ENCODE assay signal across 8 cellular contexts in genomic region chr18:5294618-5295230, GRCh38. TPM values are rescaled to one million over a fixed set of nuclear protein-coding genes. Genes with fewer than 3 reads are reported as not detected.
DNase-seq lines count a peak whose midpoint lies in the region; ATAC-seq and TF ChIP-seq lines count a peak whose summit lies in the region.

No MANE protein-coding gene starts in this region.

- H3K9me3 Mint-ChIP-seq in CD4-positive, alpha-beta memory T cell = peaks cover 0 to 4% (median 0%) of the 10 kb centered on the region in 8 donors

- H3K4me1 ChIP-seq in CD4-positive, alpha-beta memory T cell (ENCODE audit: insufficient read depth, low read length) = peaks cover 28% of the 10 kb centered on the region
- H3K4me1 ChIP-seq in SJCRH30 = no peaks in the 10 kb centered on the region
- peaks cover 13% of the 10 kb centered on the region for H3K4me1 ChIP-seq in upper lobe of right lung

- intact Hi-C loops in CD4-positive, alpha-beta memory T cell (cut with micrococcal nuclease) = no loop called here
- intact Hi-C loops in head of caudate nucleus (cut with DNase I) = loop anchor here (2.0 to 5.0 kb wide), 2 partner anchors 56 to 123 kb away; no protein-coding TSS in a partner anchor
- intact Hi-C loops in upper lobe of right lung (cut with DNase I) = no loop called here

- peaks cover 23 to 54% (median 38%) of the 10 kb centered on the region in 4 donors for H3K4me1 Mint-ChIP-seq in CD4-positive, alpha-beta memory T cell

- ATAC-seq in GM19467 (IDR thresholded peaks at IDR 0.05; ENCODE audit: unreplicated experiment) (peak; percentile 15), upper lobe of right lung (peak; percentile 0)

- TF ChIP-seq CTCF in upper lobe of right lung (IDR thresholded peaks at IDR 0.05) = no peak

- CTCF ChIA-PET in CD4-positive, alpha-beta memory T cell (lab: Charles Lee; ENCODE audit: partially characterized antibody) = interaction anchor here (1.3 to 4.8 kb wide), 6 partner anchors 10 to 112 kb away, joined by 3 to 47 read pairs (median 6); no protein-coding TSS in a partner anchor

- peak overlapping the region; percentile 58 to 79 for H3K4me3 ChIP-seq in CD4-positive, alpha-beta memory T cell (ENCODE audit: low read length in 2 of 2)
- H3K4me3 ChIP-seq in SJCRH30 (peak overlapping the region; percentile 69), upper lobe of right lung (peak overlapping the region; percentile 86)

- peak overlapping the region; percentile 90 to 99 (median 94) for H3K4me3 Mint-ChIP-seq in CD4-positive, alpha-beta memory T cell

- no peaks in the 10 kb centered on the region for H3K27me3 ChIP-seq in CD4-positive, alpha-beta memory T cell (ENCODE audit: insufficient read depth, low read length)
- H3K27me3 ChIP-seq in SJCRH30 (no peaks in the 10 kb centered on the region), upper lobe of right lung (no peaks in the 10 kb centered on the region)

- no peaks in the 10 kb centered on the region for H3K9me3 ChIP-seq in CD4-positive, alpha-beta memory T cell (ENCODE audit: control insufficient read depth in 1 of 2, low read length in 2 of 2)
- H3K9me3 ChIP-seq in SJCRH30 (replicated peaks) = no peaks in the 10 kb centered on the region
- no peaks in the 10 kb centered on the region for H3K9me3 ChIP-seq in upper lobe of right lung

- H3K27ac ChIP-seq in CD4-positive, alpha-beta memory T cell (ENCODE audit: low read depth, low read length) = peak overlapping the region; percentile 81
- peak overlapping the region; percentile 52 for H3K27ac ChIP-seq in SJCRH30
- H3K27ac ChIP-seq in upper lobe of right lung = peak overlapping the region; percentile 99

- H3K27me3 Mint-ChIP-seq in CD4-positive, alpha-beta memory T cell = peaks cover 0 to 3% of the 10 kb centered on the region in 2 donors

- H3K36me3 Mint-ChIP-seq in CD4-positive, alpha-beta memory T cell = peaks cover 14 to 39% of the 10 kb centered on the region in 2 donors

- DNase-seq in CD4-positive, alpha-beta memory T cell = peak; percentile 71 to 79 (median 76)
- DNase-seq in HPDE6-E6E7 (ENCODE audit: extremely low spot score) = peak; percentile 32
- DNase-seq in SJCRH30 = peak; percentile 33 to 58
- DNase-seq in activated naive CD4-positive, alpha-beta T cell (lab: John Stamatoyannopoulos, UW) = peak; percentile 22 to 59 (median 36)
- peak in 41 of 42 donors; percentile 29 to 78 (median 54) for DNase-seq in head of caudate nucleus
- peak; percentile 63 for DNase-seq in pons (ENCODE audit: low spot score)
- DNase-seq in upper lobe of right lung = peak; percentile 86

- peak overlapping the region; percentile 96 to 100 (median 98) for H3K27ac Mint-ChIP-seq in CD4-positive, alpha-beta memory T cell

- peaks cover 17% of the 10 kb centered on the region for H3K36me3 ChIP-seq in CD4-positive, alpha-beta memory T cell (ENCODE audit: insufficient read depth, low read length)
- H3K36me3 ChIP-seq in SJCRH30 = no peaks in the 10 kb centered on the region; the same call in 1 of the 2 replicates
- H3K36me3 ChIP-seq in upper lobe of right lung = peaks cover 24% of the 10 kb centered on the region

- POLR2A ChIA-PET in CD4-positive, alpha-beta memory T cell (lab: Charles Lee; ENCODE audit: partially characterized antibody) = interaction anchor here (0.7 to 9.2 kb wide), 12 partner anchors 10 to 1845 kb away, joined by 3 to 356 read pairs (median 4); no protein-coding TSS in a partner anchor

RNA-seq across cellular contexts. Expression of gene ZBTB14, which starts 0.8 kb away (rescaled TPM):
- total RNA-seq in CD4-positive, alpha-beta memory T cell = 10 to 100 TPM; 47.9 to 51.2 TPM
- polyA plus RNA-seq in CD4-positive, alpha-beta memory T cell = 10 to 100 TPM; 16.5 to 16.8 TPM
- total RNA-seq in SJCRH30 (2014; rRNA removed; shearing (Covaris generic)) = 10.9 and 15.2 TPM in 2 replicates
- total RNA-seq in upper lobe of right lung = 13.4 TPM

Comparison
In these comparisons a context has a peak if more than half of its experiments do, and no peak if none do; other contexts are left out.
1. Peak in every context shown above with its lines: DNase-seq, ATAC-seq, H3K4me3 ChIP-seq and H3K27ac ChIP-seq.
2. DNase-seq: peak in every context shown above with its lines; median percentile 86 in upper lobe of right lung; 76 in CD4-positive, alpha-beta memory T cell; 63 in pons; 54 in head of caudate nucleus; 46 in SJCRH30; 36 in activated naive CD4-positive, alpha-beta T cell; 32 in HPDE6-E6E7.